ENCODE assay signal across 21 cellular contexts in genomic region chr4:122065149-122065548, GRCh38.
DNase-seq lines count a peak whose midpoint lies in the region; ATAC-seq and TF ChIP-seq lines count a peak whose summit lies in the region.
"Had no signal": no experiment of that assay in that cellular context is flagged by ENCODE, and none has a peak within 500 bp of the region (broad histone marks: within the 10 kb centered on the region; RNA-seq: fewer than 3 reads in every experiment).

No MANE protein-coding gene starts in this region.

- no peaks in the 10 kb centered on the region for H3K27me3 ChIP-seq in right atrium auricular region
- H3K27me3 ChIP-seq: BE2C; BLaER1 treated with 17β-estradiol and CSF1 and Interleukin-3, amounts not matched to agents 10 nM and 100 nM had no signal

- ATAC-seq in Right ventricle myocardium superior (ENCODE audit: poor library complexity) (peak; percentile 85), left cardiac atrium (peak; percentile 64 to 85)
- ATAC-seq: A549, GM12878, HCT116 had no signal

- no peak for TF ChIP-seq CTCF in right atrium auricular region (IDR thresholded peaks at IDR 0.05)
- no peak for TF ChIP-seq CTCF in retinal pigment epithelial cell (conservative IDR thresholded peaks at IDR 0.05; ENCODE audit: low read depth, low read length)

- no peaks in the 10 kb centered on the region for H3K36me3 ChIP-seq in right atrium auricular region
- H3K36me3 ChIP-seq: BE2C; BLaER1 treated with 17β-estradiol and CSF1 and Interleukin-3, amounts not matched to agents 10 nM and 100 nM had no signal

- no peaks in the 10 kb centered on the region for H3K9me3 ChIP-seq in right atrium auricular region
- H3K9me3 ChIP-seq: A549; BE2C; BLaER1 treated with 17β-estradiol and CSF1 and Interleukin-3, amounts not matched to agents 10 nM and 100 nM had no signal

- H3K4me3 ChIP-seq in right atrium auricular region (no peak overlapping the region), retinal pigment epithelial cell (ENCODE audit: low read length) (no peak overlapping the region)
- H3K4me3 ChIP-seq: A549; BLaER1 treated with 17β-estradiol and CSF1 and Interleukin-3, amounts not matched to agents 10 nM and 100 nM; GM12878; GM23248 had no signal

- intact Hi-C loops in Right ventricle myocardium superior (cut with DNase I), result no loop called here
- intact Hi-C loops in left cardiac atrium (cut with DNase I), result no loop called here

- H3K27ac ChIP-seq in right atrium auricular region, result peak overlapping the region in 1 of 2 donors; percentile 45
- H3K27ac ChIP-seq: A549; BLaER1 treated with 17β-estradiol and CSF1 and Interleukin-3, amounts not matched to agents 10 nM and 100 nM; GM23248 had no signal

- DNase-seq in Right ventricle myocardium superior (no peak), right atrium auricular region (ENCODE audit: low spot score) (no peak), left cardiac atrium (no peak), retinal pigment epithelial cell (ENCODE audit: low read depth) (peak; percentile 14), NCI-H748 treated with DMSO at 0.1 percent for 48 hours (lab: John Stamatoyannopoulos, UW) (no peak)
- DNase-seq in activated T-cell treated with anti-CD3 and anti-CD28 coated beads, Interleukin-2, amount 50 U/mL, for 1 hour, result no peak
- DNase-seq: 8988T; ACHN; AML-193; BE2C; CD4-positive, alpha-beta T cell; CD8-positive, alpha-beta memory T cell; DMS79; EL; GDM1; GM23248; H9 had no signal

- H3K4me1 ChIP-seq in right atrium auricular region, result no peaks in the 10 kb centered on the region
- H3K4me1 ChIP-seq: A549; BE2C; BLaER1 treated with 17β-estradiol and CSF1 and Interleukin-3, amounts not matched to agents 10 nM and 100 nM had no signal
